ENCODE assay signal across 6 cellular contexts in genomic region chr9:124247387-124247786, GRCh38. TPM values are rescaled to one million over a fixed set of nuclear protein-coding genes. Genes with fewer than 3 reads are reported as not detected.
DNase-seq lines count a peak whose midpoint lies in the region; ATAC-seq, FAIRE-seq and TF ChIP-seq lines count a peak whose summit lies in the region.
"Not testable (repeated sequence)": the region's sequence is repeated elsewhere in the genome, so short reads cannot be mapped to it uniquely, and the experiment has no call there.

No MANE protein-coding gene starts in this region.

- in situ Hi-C loops in K562 (cut with MboI), result not testable (repeated sequence)

- FAIRE-seq in K562 (lab: Jason Lieb, UNC), result not testable (repeated sequence)

- ATAC-seq in activated naive CD8-positive, alpha-beta T cell treated with anti-CD3 and anti-CD28 coated beads, Interleukin-2, amount 50 U/mL, for 24 hours; K562; sciatic nerve: not testable (repeated sequence)
- ATAC-seq in natural killer cell treated with Interleukin-12 subunit alpha and Interleukin-12 subunit beta and Interleukin-15 and Interleukin-18, amount 100 ng/mL, for 72 hours, result peak; percentile 37 to 50

- peak overlapping the region; percentile 46 for H3K27ac Mint-ChIP-seq in activated naive CD8-positive, alpha-beta T cell treated with anti-CD3 and anti-CD28 coated beads, Interleukin-2, amount 50 U/mL, for 24 hours
- not testable (repeated sequence) for H3K27ac Mint-ChIP-seq in endodermal cell; natural killer cell treated with Interleukin-12 subunit alpha and Interleukin-12 subunit beta and Interleukin-15 and Interleukin-18, amount 100 ng/mL, for 72 hours

- BruUV-seq in K562 (replicated peaks; lab: Mats Ljungman, UMichigan), result not testable (repeated sequence)

- not testable (repeated sequence) for H3K4me1 ChIP-seq in K562 (replicated peaks in 1 of 2; ENCODE audit: control insufficient read depth in 2 of 2, insufficient read depth in 2 of 2, low read length in 2 of 2); endodermal cell (ENCODE audit: control insufficient read depth, insufficient read depth, low read length)

- TF ChIP-seq POLR2A in K562 (conservative IDR thresholded peaks at IDR 0.05), result not testable (repeated sequence)

- H3K9ac ChIP-seq in K562 (ENCODE audit: insufficient read depth in 1 of 2, low read depth in 2 of 2, low read length in 2 of 2); endodermal cell (ENCODE audit: extremely low read depth, low read length, poor library complexity, severe bottlenecking): not testable (repeated sequence)

- H2AFZ ChIP-seq in K562 (ENCODE audit: low read depth, low read length), result not testable (repeated sequence)

- peaks cover 17% of the 10 kb centered on the region for H3K4me1 Mint-ChIP-seq in activated naive CD8-positive, alpha-beta T cell treated with anti-CD3 and anti-CD28 coated beads, Interleukin-2, amount 50 U/mL, for 24 hours
- H3K4me1 Mint-ChIP-seq in endodermal cell, result not testable (repeated sequence)
- peaks cover 9 to 14% of the 10 kb centered on the region in 2 donors for H3K4me1 Mint-ChIP-seq in natural killer cell treated with Interleukin-12 subunit alpha and Interleukin-12 subunit beta and Interleukin-15 and Interleukin-18, amount 100 ng/mL, for 72 hours (ENCODE audit: low read depth in 2 of 2)

- not testable (repeated sequence) for H3K9me1 ChIP-seq in K562 (ENCODE audit: control insufficient read depth, insufficient read depth, low read length)

- not testable (repeated sequence) for H3K79me2 ChIP-seq in K562 (ENCODE audit: control insufficient read depth, insufficient read depth, low read length)

- H3K4me3 ChIP-seq in K562; endodermal cell (ENCODE audit: low read length): not testable (repeated sequence)

- not testable (repeated sequence) for H3K36me3 ChIP-seq in K562 (ENCODE audit: control insufficient read depth, insufficient read depth, low read length); endodermal cell (ENCODE audit: control insufficient read depth, insufficient read depth, low read length)

- CTCF ChIA-PET in K562 (lab: Yijun Ruan, JAX; ENCODE audit: low intra/inter-chr PET ratio), result not testable (repeated sequence)

- not testable (repeated sequence) for H3K4me2 ChIP-seq in K562 (ENCODE audit: insufficient read depth, low read length)

- DNase-seq in NK-92 treated with Interleukin-12 subunit alpha and Interleukin-12 subunit beta, amount 100 ng/mL, for 24 hours (lab: John Stamatoyannopoulos, UW), result peak; percentile 2
- not testable (repeated sequence) for DNase-seq in activated naive CD8-positive, alpha-beta T cell treated with anti-CD3 and anti-CD28 coated beads, Interleukin-2, amount 50 U/mL, for 24 hours; K562 (ENCODE audit: extremely low read depth in 1 of 4, low spot score in 3 of 4)
- DNase-seq in endodermal cell (peak; percentile 26), sciatic nerve (ENCODE audit: low spot score) (peak; percentile 7)
- DNase-seq in natural killer cell treated with Interleukin-12 subunit alpha and Interleukin-12 subunit beta and Interleukin-15 and Interleukin-18, amount 100 ng/mL, for 72 hours (ENCODE audit: low spot score), result peak; percentile 15

- H3K9me3 ChIP-seq in K562 (replicated peaks; ENCODE audit: control insufficient read depth, insufficient read depth, low read depth, low read length); endodermal cell (ENCODE audit: control insufficient read depth, low read length): not testable (repeated sequence)

- not testable (repeated sequence) for TF ChIP-seq RAD21 in K562 (CRISPR knock-in tag; conservative IDR thresholded peaks at IDR 0.05 in 1 of 2, IDR thresholded peaks at IDR 0.05 in 1 of 2)

- intact Hi-C loops in K562 (cut with micrococcal nuclease), result not testable (repeated sequence)
- intact Hi-C loops in sciatic nerve (cut with DNase I), result loop anchor here (10.0 kb wide), 1 partner anchor 383 kb away; no protein-coding TSS in a partner anchor

- H4K20me1 ChIP-seq in K562 (replicated peaks; ENCODE audit: control insufficient read depth, insufficient read depth, low read length), result not testable (repeated sequence)

- POLR2A ChIA-PET in K562 (lab: Yijun Ruan, JAX), result interaction anchor here (0.7 to 1.2 kb wide), 2 partner anchors 9 to 54 kb away, joined by 3 read pairs; no protein-coding TSS in a partner anchor

- not testable (repeated sequence) for TF ChIP-seq CTCF in K562 (IDR thresholded peaks at IDR 0.05 in 2 of 3, conservative IDR thresholded peaks at IDR 0.05 in 1 of 3; ENCODE audit: insufficient read depth in 2 of 3, low read depth in 1 of 3, low read length in 3 of 3); endodermal cell (conservative IDR thresholded peaks at IDR 0.05)

- WGBS in K562 (ENCODE audit: insufficient coverage, low coverage, missing lambda C conversion rate), result 60% methylated on average over 4 of the region's 4 CpGs
- 90 to 94% methylated on average over 4 of the region's 4 CpGs for WGBS in endodermal cell (ENCODE audit: insufficient coverage in 1 of 2, insufficient read length in 1 of 2), 2 experiments

- not testable (repeated sequence) for H3K27ac ChIP-seq in K562 (ENCODE audit: extremely low read depth, low read depth, low read length); endodermal cell (ENCODE audit: low read depth, low read length)

- H3K27me3 ChIP-seq in K562 (ENCODE audit: control insufficient read depth in 2 of 2, insufficient read depth in 2 of 2, low read length in 2 of 2), result peaks cover 10 to 12% of the 10 kb centered on the region in 2 experiments; a peak in 3 of 5 replicates
- H3K27me3 ChIP-seq in endodermal cell (ENCODE audit: control insufficient read depth, insufficient read depth, low read length, poor library complexity, severe bottlenecking), result not testable (repeated sequence)

- not testable (repeated sequence) for H3K9me3 Mint-ChIP-seq in activated naive CD8-positive, alpha-beta T cell treated with anti-CD3 and anti-CD28 coated beads, Interleukin-2, amount 50 U/mL, for 24 hours; endodermal cell; natural killer cell treated with Interleukin-12 subunit alpha and Interleukin-12 subunit beta and Interleukin-15 and Interleukin-18, amount 100 ng/mL, for 72 hours

- not testable (repeated sequence) for H3K27me3 Mint-ChIP-seq in activated naive CD8-positive, alpha-beta T cell treated with anti-CD3 and anti-CD28 coated beads, Interleukin-2, amount 50 U/mL, for 24 hours; endodermal cell (ENCODE audit: insufficient read depth); natural killer cell treated with Interleukin-12 subunit alpha and Interleukin-12 subunit beta and Interleukin-15 and Interleukin-18, amount 100 ng/mL, for 72 hours

- not testable (repeated sequence) for H3K4me3 Mint-ChIP-seq in activated naive CD8-positive, alpha-beta T cell treated with anti-CD3 and anti-CD28 coated beads, Interleukin-2, amount 50 U/mL, for 24 hours; endodermal cell; natural killer cell treated with Interleukin-12 subunit alpha and Interleukin-12 subunit beta and Interleukin-15 and Interleukin-18, amount 100 ng/mL, for 72 hours

- H3K36me3 Mint-ChIP-seq in activated naive CD8-positive, alpha-beta T cell treated with anti-CD3 and anti-CD28 coated beads, Interleukin-2, amount 50 U/mL, for 24 hours (ENCODE audit: low read depth); endodermal cell (ENCODE audit: low read depth); natural killer cell treated with Interleukin-12 subunit alpha and Interleukin-12 subunit beta and Interleukin-15 and Interleukin-18, amount 100 ng/mL, for 72 hours: not testable (repeated sequence)

- not testable (repeated sequence) for TF ChIP-seq EP300 in K562 (IDR thresholded peaks at IDR 0.05; ENCODE audit: low read length)

TF ChIP-seq in K562, 482 proteins besides CTCF, POLR2A, EP300 and RAD21:
- TF ChIP-seq KDM1A (IDR thresholded peaks at IDR 0.05), result peak; percentile 52 to 57; a peak in 2 of 4 replicates

RNA-seq across cellular contexts. Expression of gene NEK6, which starts 10.4 kb away (rescaled TPM):
- 11.0 and 26.4 TPM in 2 replicates for total RNA-seq in K562 (2011; cell fraction: chromatin; rRNA removed; ENCODE audit: low replicate concordance)
- total RNA-seq in K562 (2011; cell fraction: nucleolus; rRNA removed), result 6.4 and 7.7 TPM in 2 replicates
- 8.4 and 9.9 TPM in 2 replicates for total RNA-seq in K562 (2011; cell fraction: nucleoplasm; rRNA removed)
- 8.0 and 11.4 TPM in 2 replicates for total RNA-seq in K562 (2014; rRNA removed)
- total RNA-seq in K562 (2014; rRNA removed; fragmentation: Illumina TruSeq; extraction: Trizol), result 6.1 and 6.9 TPM in 2 replicates
- total RNA-seq in K562 (2015; rRNA removed; fragmentation: Illumina TruSeq; extraction: Trizol), result 7.9 and 8.4 TPM in 2 replicates
- total RNA-seq in K562 (2021), result 19.0 and 19.7 TPM in 2 replicates
- 12.1 and 27.8 TPM in 2 replicates for polyA plus RNA-seq in K562 (2011; rRNA removed)
- 20.4 and 25.6 TPM in 2 replicates for polyA plus RNA-seq in K562 (2011; cell fraction: cytosol; rRNA removed)
- 13.6 and 24.6 TPM in 2 replicates for polyA plus RNA-seq in K562 (2011; cell fraction: nucleus; rRNA removed)
- 8.5 and 12.5 TPM in 2 replicates for polyA plus RNA-seq in K562 (2012)
- 12.5 and 12.9 TPM in 2 replicates for polyA plus RNA-seq in K562 (2014; fragmentation: Illumina TruSeq; extraction: Trizol)
- 1 to 10 TPM; 3.1 to 3.5 TPM for polyA plus RNA-seq in K562 (2014; fragmentation: Nextera tagmentation; extraction: Ambion mirVana)
- polyA plus RNA-seq in K562 (2014; rRNA removed), result 9.5 and 13.1 TPM in 2 replicates
- polyA minus RNA-seq in K562 (2011; rRNA and poly(A)+ RNA removed), result 24.9 and 49.3 TPM in 2 replicates
- polyA minus RNA-seq in K562 (2011; cell fraction: cytosol; rRNA and poly(A)+ RNA removed), result 10.0 and 18.9 TPM in 2 replicates
- polyA minus RNA-seq in K562 (2011; cell fraction: nucleus; rRNA and poly(A)+ RNA removed), result 4.8 and 27.3 TPM in 2 replicates
- total RNA-seq in endodermal cell, result 10 to 100 TPM; 17.1 to 32.5 TPM
- polyA plus RNA-seq in endodermal cell (2013, experiment 1 of 2), result 18.7 TPM
- 19.7 TPM for polyA plus RNA-seq in endodermal cell (2013, experiment 2 of 2)
- 10 to 100 TPM; 11.4 to 38.7 TPM for total RNA-seq in natural killer cell treated with Interleukin-12 subunit alpha and Interleukin-12 subunit beta and Interleukin-15 and Interleukin-18, amount 100 ng/mL, for 72 hours
- 103 TPM for total RNA-seq in sciatic nerve
